ENCODE assay signal across 8 cellular contexts in the genomic region with DNA sequence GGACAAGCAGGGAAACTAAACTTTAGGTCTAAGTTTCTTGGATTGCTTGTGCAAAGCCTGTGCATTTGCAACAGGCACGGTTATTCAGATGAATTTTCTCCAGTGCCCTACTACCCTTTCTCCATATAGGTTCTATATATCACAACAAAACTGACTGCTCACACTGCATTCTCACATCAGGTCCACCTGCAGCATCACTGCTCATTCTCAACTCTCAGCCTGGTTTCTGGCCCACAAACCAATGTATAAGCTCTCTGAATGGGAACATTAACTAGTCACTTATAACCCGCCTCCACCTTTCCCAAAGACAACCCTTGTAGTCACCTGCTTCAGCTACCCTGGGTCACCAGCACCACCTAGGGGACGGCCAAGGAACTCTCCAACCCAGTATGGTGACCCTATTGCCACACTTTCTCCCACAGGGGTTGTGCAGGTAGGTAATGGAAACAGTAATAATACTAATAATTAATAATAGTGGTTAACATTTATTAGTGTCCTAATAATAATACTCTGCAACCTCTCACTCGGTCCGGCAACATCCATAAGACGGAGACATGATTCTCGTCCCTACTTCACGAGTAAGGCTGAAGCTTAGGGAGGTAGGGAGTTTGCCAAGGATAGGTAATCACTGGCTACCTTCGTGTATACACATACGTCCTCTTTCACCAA.
DNase-seq lines count a peak whose midpoint lies in the region; ATAC-seq and TF ChIP-seq lines count a peak whose summit lies in the region.

No MANE protein-coding gene starts in this region.

- no peaks in the 10 kb centered on the region for H3K9me3 Mint-ChIP-seq in effector memory CD8-positive, alpha-beta T cell

- peaks cover 13% of the 10 kb centered on the region for H3K4me1 ChIP-seq in osteoblast (ENCODE audit: insufficient read depth, low read length)

- no peaks in the 10 kb centered on the region for H3K27me3 Mint-ChIP-seq in effector memory CD8-positive, alpha-beta T cell

- no peak overlapping the region for H3K4me3 ChIP-seq in osteoblast (ENCODE audit: insufficient read depth, low read length)

- no peaks in the 10 kb centered on the region for H3K27me3 ChIP-seq in osteoblast (ENCODE audit: insufficient read depth, low read length)

- peaks cover 74% of the 10 kb centered on the region for H3K36me3 ChIP-seq in osteoblast (ENCODE audit: insufficient read depth, low read length)

- TF ChIP-seq CTCF in osteoblast (IDR thresholded peaks at IDR 0.05; ENCODE audit: extremely low read depth, low read depth, low read length): peak; percentile 76

- DNase-seq in DMS79 treated with DMSO at 0.1 percent for 48 hours (lab: John Stamatoyannopoulos, UW) (peak; percentile 51), NAMALWA (ENCODE audit: low spot score) (peak; percentile 75), osteoblast (ENCODE audit: insufficient read length, low spot score, missing footprints) (no peak)
- peak; percentile 80 for DNase-seq in activated CD4-positive, alpha-beta T cell treated with anti-CD3 and anti-CD28 coated beads for 48 hours
- DNase-seq in effector memory CD8-positive, alpha-beta T cell: peak; percentile 17 to 42 (median 17)

- no peak overlapping the region for H2AFZ ChIP-seq in osteoblast (ENCODE audit: low read length)

- no peaks in the 10 kb centered on the region for H3K9me3 ChIP-seq in osteoblast (ENCODE audit: low read depth, low read length)

- no peak overlapping the region for H3K27ac ChIP-seq in osteoblast (ENCODE audit: low read depth, low read length)

- H3K4me2 ChIP-seq in osteoblast (ENCODE audit: insufficient read depth, low read length): no peak overlapping the region

- no peak overlapping the region for H3K27ac Mint-ChIP-seq in effector memory CD8-positive, alpha-beta T cell

- no peaks in the 10 kb centered on the region for H3K79me2 ChIP-seq in osteoblast (ENCODE audit: insufficient read depth, low read length)

- ATAC-seq in GM21529 (IDR thresholded peaks at IDR 0.05; ENCODE audit: unreplicated experiment) (peak; percentile 88), HG02870 (IDR thresholded peaks at IDR 0.05; ENCODE audit: unreplicated experiment) (no peak), HG03196 (IDR thresholded peaks at IDR 0.05; ENCODE audit: unreplicated experiment) (no peak)
- peak; percentile 56 for ATAC-seq in effector memory CD8-positive, alpha-beta T cell (replicated peaks)

- H3K36me3 Mint-ChIP-seq in effector memory CD8-positive, alpha-beta T cell (ENCODE audit: insufficient read depth): peaks cover 14% of the 10 kb centered on the region

- H3K4me3 Mint-ChIP-seq in effector memory CD8-positive, alpha-beta T cell: no peak overlapping the region

- H3K4me1 Mint-ChIP-seq in effector memory CD8-positive, alpha-beta T cell (ENCODE audit: low read depth in 2 of 2): peaks cover 3 to 6% of the 10 kb centered on the region in 2 donors

- peaks cover 3% of the 10 kb centered on the region for H4K20me1 ChIP-seq in osteoblast (ENCODE audit: insufficient read depth, low read length)

Comparison
In these comparisons a context has a peak if more than half of its experiments do, and no peak if none do; other contexts are left out.
1. ATAC-seq: peak in GM21529 (single experiment) and effector memory CD8-positive, alpha-beta T cell (single experiment); none in HG02870 (single experiment) and HG03196 (single experiment).